ENCODE assay signal across 8 cellular contexts in the genomic region with DNA sequence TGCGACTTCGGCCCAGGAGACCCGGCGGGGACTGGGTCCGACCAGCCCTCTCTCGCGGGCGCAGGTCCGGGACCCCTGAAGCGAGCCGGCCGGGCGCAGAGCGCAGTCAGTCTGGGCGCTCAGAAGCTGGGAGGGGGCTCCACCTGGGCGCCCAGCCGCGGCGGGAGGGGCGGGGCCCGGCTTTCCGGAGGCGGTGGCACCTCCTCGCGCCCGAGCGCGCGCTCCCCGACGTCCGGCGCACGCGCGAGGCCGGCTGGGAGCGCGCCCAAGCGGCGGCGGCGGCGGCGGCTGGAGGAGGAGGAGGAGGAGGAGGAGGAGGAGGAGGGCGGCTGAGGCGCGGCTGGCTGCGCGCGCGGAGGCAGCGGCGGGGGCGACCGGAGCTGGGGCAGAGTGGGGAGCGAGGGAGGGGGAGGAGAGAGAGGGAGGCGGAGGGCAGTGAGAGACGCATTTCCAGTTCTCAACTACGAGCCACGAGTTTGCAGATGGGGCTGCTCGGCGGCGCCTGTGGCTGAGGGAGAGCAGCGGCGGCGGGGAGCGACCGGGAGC. TPM values are rescaled to one million over a fixed set of nuclear protein-coding genes. Genes with fewer than 3 reads are reported as not detected.
DNase-seq lines count a peak whose midpoint lies in the region; ATAC-seq and TF ChIP-seq lines count a peak whose summit lies in the region.

TSS of gene PALS2 (plus strand) at position 445 of the 546 bp plus-strand sequence. CDS start 50,216 bp downstream, outside the sequence.

- POLR2A ChIA-PET in BJ (lab: Charles Lee): no interaction called here

- H3K9me3 ChIP-seq in endodermal cell (ENCODE audit: control insufficient read depth, low read length): no peaks in the 10 kb centered on the region
- H3K9me3 ChIP-seq in mesodermal cell (ENCODE audit: control insufficient read depth, low read length): no peaks in the 10 kb centered on the region

- H3K36me3 Mint-ChIP-seq in endodermal cell (ENCODE audit: low read depth): no peaks in the 10 kb centered on the region

- peak within 1 kb of the TSS; percentile 47 for H3K27ac ChIP-seq in endodermal cell (ENCODE audit: low read depth, low read length)
- H3K27ac ChIP-seq in mesodermal cell (ENCODE audit: low read depth, low read length, severe bottlenecking): peak within 1 kb of the TSS; percentile 62

- TF ChIP-seq CTCF in BJ (IDR thresholded peaks at IDR 0.05; ENCODE audit: insufficient read depth, low read depth, low read length) (no peak), endodermal cell (conservative IDR thresholded peaks at IDR 0.05) (no peak)

- peak; percentile 50 for ATAC-seq in HG03439 (IDR thresholded peaks at IDR 0.05; ENCODE audit: unreplicated experiment)

- no peaks in the 10 kb centered on the region for H3K36me3 ChIP-seq in BJ (ENCODE audit: control insufficient read depth, insufficient read depth, low read length)
- H3K36me3 ChIP-seq in endodermal cell (ENCODE audit: control insufficient read depth, insufficient read depth, low read length): no peaks in the 10 kb centered on the region
- H3K36me3 ChIP-seq in mesodermal cell (ENCODE audit: control insufficient read depth, insufficient read depth, low read length): no peaks in the 10 kb centered on the region

- peak within 1 kb of the TSS; percentile 94 for H3K27ac Mint-ChIP-seq in endodermal cell

- H3K27me3 Mint-ChIP-seq in endodermal cell (ENCODE audit: insufficient read depth): peaks cover 29% of the 10 kb centered on the region

- H3K4me3 Mint-ChIP-seq in endodermal cell: peak within 1 kb of the TSS; percentile 97

- DNase-seq in BJ (ENCODE audit: low read depth) (no peak), GM19238 (ENCODE audit: insufficient read length, low spot score) (peak; percentile 75), NCI-H774 (lab: John Stamatoyannopoulos, UW) (peak; percentile 79), endodermal cell (peak; percentile 93)
- DNase-seq in activated CD8-positive, alpha-beta memory T cell treated with anti-CD3 and anti-CD28 coated beads for 4 hours (ENCODE audit: low read depth in 2 of 2): peak; percentile 63 to 74
- peak; percentile 75 to 79 for DNase-seq in stimulated activated CD8-positive, alpha-beta memory T cell treated with anti-CD3 and anti-CD28 coated beads, Interleukin-15, amount 100 ng/mL, for 4 hours (ENCODE audit: low read depth in 2 of 2)

- WGBS in endodermal cell (ENCODE audit: insufficient coverage in 1 of 2, insufficient read length in 1 of 2), 2 experiments: 0% methylated on average over 8 to 55 of the region's 69 CpGs
- 0 to 1% methylated on average over 13 to 17 of the region's 69 CpGs for WGBS in mesodermal cell (ENCODE audit: insufficient coverage in 2 of 2), 2 experiments

- H3K27me3 ChIP-seq in BJ (ENCODE audit: control insufficient read depth, insufficient read depth, low read length) (peaks cover 6% of the 10 kb centered on the region), endodermal cell (ENCODE audit: control insufficient read depth, insufficient read depth, low read length, poor library complexity, severe bottlenecking) (peaks cover 25% of the 10 kb centered on the region)

- H3K4me3 ChIP-seq in BJ (ENCODE audit: low read depth, low read length) (peak within 1 kb of the TSS; percentile 57), endodermal cell (ENCODE audit: low read length) (peak within 1 kb of the TSS; percentile 98), mesodermal cell (ENCODE audit: extremely low read depth, insufficient read depth, low read length, poor library complexity, severe bottlenecking) (peak within 1 kb of the TSS; percentile 74)

- peaks cover 15% of the 10 kb centered on the region for H3K4me1 ChIP-seq in endodermal cell (ENCODE audit: control insufficient read depth, insufficient read depth, low read length)
- no peaks in the 10 kb centered on the region for H3K4me1 ChIP-seq in mesodermal cell (ENCODE audit: control insufficient read depth, insufficient read depth, low read length, poor library complexity, severe bottlenecking)

- H3K4me1 Mint-ChIP-seq in endodermal cell: peaks cover 52% of the 10 kb centered on the region

- peak within 1 kb of the TSS; percentile 76 for H3K9ac ChIP-seq in endodermal cell (ENCODE audit: extremely low read depth, low read length, poor library complexity, severe bottlenecking)

- CTCF ChIA-PET in BJ (lab: Yijun Ruan, JAX): interaction anchor here (0.7 to 1.0 kb wide), 4 partner anchors 11 to 160 kb away, joined by 3 read pairs; no protein-coding TSS in a partner anchor

- H3K9me3 Mint-ChIP-seq in endodermal cell: no peaks in the 10 kb centered on the region

RNA-seq across cellular contexts. Expression of gene PALS2, which starts in this region (rescaled TPM):
- 2.7 and 5.1 TPM in 2 replicates for polyA plus RNA-seq in BJ (2011; rRNA removed)
- polyA minus RNA-seq in BJ (2011; rRNA and poly(A)+ RNA removed): 5.1 and 6.5 TPM in 2 replicates
- 10 to 100 TPM; 45.0 to 46.1 TPM for total RNA-seq in endodermal cell
- 22.3 TPM for polyA plus RNA-seq in endodermal cell (2013, experiment 1 of 2)
- polyA plus RNA-seq in endodermal cell (2013, experiment 2 of 2): 20.5 TPM
- 12.6 TPM for polyA plus RNA-seq in mesodermal cell (2013, experiment 1 of 2)
- polyA plus RNA-seq in mesodermal cell (2013, experiment 2 of 2): 17.3 TPM
